Comparison of ENCODE assay signal across 13 cellular contexts in the genomic region with DNA sequence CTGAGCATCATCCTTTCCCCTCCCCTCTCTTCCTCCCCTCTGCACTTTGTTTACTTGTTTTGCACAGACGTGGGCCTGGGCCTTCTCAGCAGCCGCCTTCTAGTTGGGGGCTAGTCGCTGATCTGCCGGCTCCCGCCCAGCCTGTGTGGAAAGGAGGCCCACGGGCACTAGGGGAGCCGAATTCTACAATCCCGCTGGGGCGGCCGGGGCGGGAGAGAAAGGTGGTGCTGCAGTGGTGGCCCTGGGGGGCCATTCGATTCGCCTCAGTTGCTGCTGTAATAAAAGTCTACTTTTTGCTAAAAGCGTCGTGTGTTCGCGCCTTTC. TPM values are rescaled to one million over a fixed set of nuclear protein-coding genes. Genes with fewer than 3 reads are reported as not detected.
A peak's percentile ranks its signal among the peaks of the same experiment; 100 is the strongest.
DNase-seq lines count a peak whose midpoint lies in the region; ATAC-seq and TF ChIP-seq lines count a peak whose summit lies in the region.
"Had no signal": no experiment of that assay in that cellular context is flagged by ENCODE, and none has a peak within 500 bp of the region (broad histone marks: within the 10 kb centered on the region; RNA-seq: fewer than 3 reads in every experiment).

No MANE protein-coding gene starts in this region.

- H3K27ac ChIP-seq in mesodermal cell (ENCODE audit: low read depth, low read length, severe bottlenecking): peak overlapping the region; percentile 5
- H3K27ac ChIP-seq in transverse colon: peak overlapping the region; percentile 71 to 85 (median 80)

- DNase-seq in Right ventricle myocardium superior (no peak), left ventricle myocardium superior (no peak), choroid plexus epithelial cell (ENCODE audit: low read depth) (no peak), transverse colon (no peak)
- DNase-seq in activated CD4-positive, alpha-beta T cell treated with anti-CD3 and anti-CD28 coated beads for 48 hours: no peak
- DNase-seq: HFFc6, NCI-H1092 treated with DMSO at 0.1 percent for 48 hours, NCI-H524 treated with DMSO at 0.1 percent for 48 hours had no signal

- H3K27me3 ChIP-seq in transverse colon: no peaks in the 10 kb centered on the region
- H3K27me3 ChIP-seq: spleen had no signal

- ATAC-seq in Right ventricle myocardium superior (ENCODE audit: poor library complexity) (peak; percentile 6), left ventricle myocardium superior (no peak), HG03159 (IDR thresholded peaks at IDR 0.05; ENCODE audit: unreplicated experiment) (no peak), HG02938 (IDR thresholded peaks at IDR 0.05; ENCODE audit: unreplicated experiment) (no peak)

- 21 to 40% methylated on average over 4 to 12 of the region's 17 CpGs for WGBS in mesodermal cell (ENCODE audit: insufficient coverage in 2 of 2), 2 experiments
- 57% methylated on average over 17 of the region's 17 CpGs; no CpG with 5 or more reads in 1 of the 2 donors for WGBS in transverse colon (ENCODE audit: low coverage in 1 of 2), 2 donors

- no peak for TF ChIP-seq EP300 in transverse colon (IDR thresholded peaks at IDR 0.05; ENCODE audit: low read depth)

- H3K4me1 ChIP-seq in mesodermal cell (ENCODE audit: control insufficient read depth, insufficient read depth, low read length, poor library complexity, severe bottlenecking): peaks cover 8% of the 10 kb centered on the region
- peaks cover 3 to 28% (median 14%) of the 10 kb centered on the region in 4 donors for H3K4me1 ChIP-seq in transverse colon

- H3K9me3 ChIP-seq in mesodermal cell (ENCODE audit: control insufficient read depth, low read length) (no peaks in the 10 kb centered on the region), transverse colon (no peaks in the 10 kb centered on the region)
- H3K9me3 ChIP-seq: spleen had no signal

- intact Hi-C loops in Right ventricle myocardium superior (cut with DNase I): no loop called here
- intact Hi-C loops in left ventricle myocardium superior (cut with micrococcal nuclease): no loop called here
- intact Hi-C loops in transverse colon (cut with DNase I; ENCODE audit: low total_unique reads): no loop called here

- in situ Hi-C loops in transverse colon (cut with MboI; ENCODE audit: low pct_ligation_motif_present in 1 of 4, low pct_unique_long_range_greater_than_20kb in 1 of 4, low sequenced_read_pairs in 3 of 4): no loop called here

- no peak overlapping the region for H3K4me3 ChIP-seq in choroid plexus epithelial cell (ENCODE audit: low read depth, low read length)
- H3K4me3 ChIP-seq in mesodermal cell (ENCODE audit: extremely low read depth, insufficient read depth, low read length, poor library complexity, severe bottlenecking): no peak overlapping the region
- H3K4me3 ChIP-seq in transverse colon: peak overlapping the region in 2 of 4 donors; percentile 47 to 53

- H3K36me3 ChIP-seq in mesodermal cell (ENCODE audit: control insufficient read depth, insufficient read depth, low read length) (peaks cover 68% of the 10 kb centered on the region), transverse colon (peaks cover 0 to 45% (median 22%) of the 10 kb centered on the region in 4 donors)

- TF ChIP-seq POLR2A in transverse colon (IDR thresholded peaks at IDR 0.05): no peak

- peak; percentile 24 for TF ChIP-seq CTCF in choroid plexus epithelial cell (conservative IDR thresholded peaks at IDR 0.05; ENCODE audit: low read depth, low read length)
- peak in 4 of 5 experiments; percentile 54 to 66 (median 56) for TF ChIP-seq CTCF in transverse colon (IDR thresholded peaks at IDR 0.05)

RNA-seq across cellular contexts. Expression of a gene that starts 0.3 kb away (rescaled TPM):
- total RNA-seq in Right ventricle myocardium superior: 0.24 TPM
- total RNA-seq in left ventricle myocardium superior: not detected
- 1.9 TPM for polyA plus RNA-seq in mesodermal cell (2013, experiment 1 of 2)
- 2.4 TPM for polyA plus RNA-seq in mesodermal cell (2013, experiment 2 of 2)
- 100 to 1,000 TPM in 1 of 4 donors, 10 to 100 TPM in 3; 18.0 to 112 (median 47.8) TPM for total RNA-seq in transverse colon

RNA-seq across cellular contexts. Expression of a gene that starts 13.5 kb away (rescaled TPM):
- total RNA-seq in Right ventricle myocardium superior (50.8 TPM), left ventricle myocardium superior (53.1 TPM), transverse colon (10 to 100 TPM; 38.4 to 74.8 (median 66.8) TPM)
- 121 TPM for polyA plus RNA-seq in mesodermal cell (2013, experiment 1 of 2)
- polyA plus RNA-seq in mesodermal cell (2013, experiment 2 of 2): 107 TPM

RNA-seq across cellular contexts. Expression of a gene that starts 32.5 kb away (rescaled TPM):
- total RNA-seq in Right ventricle myocardium superior (34.3 TPM), left ventricle myocardium superior (38.8 TPM), transverse colon (10 to 100 TPM; 43.4 to 54.9 (median 51.7) TPM)
- 97.8 TPM for polyA plus RNA-seq in mesodermal cell (2013, experiment 1 of 2)
- polyA plus RNA-seq in mesodermal cell (2013, experiment 2 of 2): 96.1 TPM

RNA-seq across cellular contexts. Expression of a gene that starts 47.6 kb away (rescaled TPM):
- 20.3 TPM for total RNA-seq in Right ventricle myocardium superior
- total RNA-seq in left ventricle myocardium superior: 22.4 TPM
- 24.8 TPM for polyA plus RNA-seq in mesodermal cell (2013, experiment 1 of 2)
- polyA plus RNA-seq in mesodermal cell (2013, experiment 2 of 2): 17.7 TPM
- 100 to 1,000 TPM in 1 of 4 donors, 10 to 100 TPM in 3; 14.5 to 113 (median 43.5) TPM for total RNA-seq in transverse colon

RNA-seq across cellular contexts. Expression of a gene that starts 53.1 kb away (rescaled TPM):
- total RNA-seq in Right ventricle myocardium superior (2.0 TPM), left ventricle myocardium superior (1.8 TPM), transverse colon (1 to 10 TPM in 3 of 4 donors, under 1 TPM in 1; 0.80 to 8.2 (median 2.5) TPM)
- 20.5 TPM for polyA plus RNA-seq in mesodermal cell (2013, experiment 1 of 2)
- 15.2 TPM for polyA plus RNA-seq in mesodermal cell (2013, experiment 2 of 2)
- total RNA-seq: HT-29 had no signal

Comparison
In these comparisons a context has a peak if more than half of its experiments do, and no peak if none do; other contexts are left out.
1. RNA of a gene that starts 0.3 kb away (total RNA-seq): 18.0 to 112 TPM in transverse colon; 0.24 TPM in Right ventricle myocardium superior (single experiment) and not detected in left ventricle myocardium superior (single experiment); every median in the first group is over 10 times any median in the second.